1 cellular context compared by ENCODE assay signal in the genomic region with DNA sequence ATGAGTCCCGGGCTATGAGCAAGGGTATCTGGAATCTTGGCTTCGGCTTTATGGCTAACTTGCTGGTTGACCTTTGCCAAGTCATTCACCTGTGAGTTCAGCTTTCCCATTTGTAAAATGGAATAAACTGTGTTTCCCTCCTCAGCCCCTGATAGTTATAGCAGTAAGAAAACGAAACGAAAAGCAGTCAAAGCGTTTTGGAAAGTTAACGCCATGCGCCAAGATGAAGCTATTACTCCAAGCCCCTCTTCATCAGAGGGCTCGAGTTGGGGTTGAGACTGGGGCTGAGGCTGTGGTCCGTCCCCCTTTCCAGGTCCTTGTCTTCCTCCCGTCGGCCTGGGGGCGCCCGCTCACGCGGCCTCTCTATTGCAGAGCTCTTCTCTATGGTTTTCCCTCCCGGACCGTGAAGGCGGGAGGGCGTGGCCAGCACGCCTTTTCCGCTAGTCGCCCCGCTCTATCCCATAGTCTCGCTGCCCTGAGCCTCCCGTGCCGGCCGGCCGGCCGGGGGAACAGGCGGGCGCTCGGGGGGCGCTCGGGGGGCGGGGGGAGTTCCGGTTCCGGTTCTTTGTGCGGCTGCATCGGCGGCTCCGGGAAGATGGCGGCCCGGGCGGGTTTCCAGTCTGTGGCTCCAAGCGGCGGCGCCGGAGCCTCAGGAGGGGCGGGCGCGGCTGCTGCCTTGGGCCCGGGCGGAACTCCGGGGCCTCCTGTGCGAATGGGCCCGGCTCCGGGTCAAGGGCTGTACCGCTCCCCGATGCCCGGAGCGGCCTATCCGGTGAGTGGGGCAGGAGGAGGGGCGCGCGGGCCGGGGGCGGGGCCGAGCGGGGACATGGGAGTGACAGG.
TF ChIP-seq lines count a peak whose summit lies in the region.

A gene (plus strand): TSS at position 568 of the 840 bp plus-strand sequence. CDS start 28 bp downstream, at position 596.

TF ChIP-seq in K562, 482 proteins besides CTCF, POLR2A, EP300 and RAD21 (continued from another document and continues in another):
- TF ChIP-seq RBFOX2 (IDR thresholded peaks at IDR 0.05; ENCODE audit: low read depth, low read length) (peak; percentile 79), TEAD2 (tag; IDR thresholded peaks at IDR 0.05) (no peak), GABPB2 (CRISPR knock-in tag; conservative IDR thresholded peaks at IDR 0.05) (no peak), NBN (IDR thresholded peaks at IDR 0.05; ENCODE audit: low read depth) (peak; percentile 81), NR2C1 (IDR thresholded peaks at IDR 0.05) (peak; percentile 58), NR2C1 (tag; IDR thresholded peaks at IDR 0.05) (0 out of 2 replicates have a peak, but pooled peaks have one; percentile 23), HCFC1 (IDR thresholded peaks at IDR 0.05; ENCODE audit: low read depth, low read length) (peak; percentile 79), SRF (CRISPR knock-in tag; IDR thresholded peaks at IDR 0.05) (no peak), TBP (optimal IDR thresholded peaks at IDR 0.05; ENCODE audit: low read depth, low read length) (peak; percentile 74), CAMTA2 (CRISPR knock-in tag; conservative IDR thresholded peaks at IDR 0.05) (no peak), CREM (IDR thresholded peaks at IDR 0.05; ENCODE audit: low read depth) (peak; percentile 63), NEUROD1 (IDR thresholded peaks at IDR 0.05; ENCODE audit: borderline replicate concordance, low read depth, low read length, partially characterized antibody) (peak; percentile 51), ZNF232 (CRISPR knock-in tag; IDR thresholded peaks at IDR 0.05) (no peak), NONO (IDR thresholded peaks at IDR 0.05; ENCODE audit: low read depth in 2 of 2, low read length in 1 of 2) (peak; percentile 18 to 67; a peak in 1 of 4 replicates), TAF1 (IDR thresholded peaks at IDR 0.05; ENCODE audit: control insufficient read depth, extremely low read depth, insufficient read depth, low read length, severe bottlenecking) (peak; percentile 66), TCF7 (IDR thresholded peaks at IDR 0.05; ENCODE audit: borderline replicate concordance) (no peak), CEBPG (CRISPR knock-in tag; IDR thresholded peaks at IDR 0.05) (no peak), CEBPG (tag; conservative IDR thresholded peaks at IDR 0.05 in 1 of 2, IDR thresholded peaks at IDR 0.05 in 1 of 2) (no peak), BHLHE40 (IDR thresholded peaks at IDR 0.05; ENCODE audit: low read length) (peak; percentile 57; the same call in 1 of the 2 replicates), SIX5 (IDR thresholded peaks at IDR 0.05; ENCODE audit: borderline replicate concordance in 1 of 2, insufficient read depth in 1 of 2, low read depth in 1 of 2, low read length in 2 of 2) (peak; percentile 6 to 21; a peak in 2 of 4 replicates), ZNF197 (CRISPR knock-in tag; IDR thresholded peaks at IDR 0.05; ENCODE audit: low read depth) (no peak), TAF7 (tag; IDR thresholded peaks at IDR 0.05) (peak; percentile 67; the same call in 1 of the 2 replicates)
- TF ChIP-seq, protein P1, sequence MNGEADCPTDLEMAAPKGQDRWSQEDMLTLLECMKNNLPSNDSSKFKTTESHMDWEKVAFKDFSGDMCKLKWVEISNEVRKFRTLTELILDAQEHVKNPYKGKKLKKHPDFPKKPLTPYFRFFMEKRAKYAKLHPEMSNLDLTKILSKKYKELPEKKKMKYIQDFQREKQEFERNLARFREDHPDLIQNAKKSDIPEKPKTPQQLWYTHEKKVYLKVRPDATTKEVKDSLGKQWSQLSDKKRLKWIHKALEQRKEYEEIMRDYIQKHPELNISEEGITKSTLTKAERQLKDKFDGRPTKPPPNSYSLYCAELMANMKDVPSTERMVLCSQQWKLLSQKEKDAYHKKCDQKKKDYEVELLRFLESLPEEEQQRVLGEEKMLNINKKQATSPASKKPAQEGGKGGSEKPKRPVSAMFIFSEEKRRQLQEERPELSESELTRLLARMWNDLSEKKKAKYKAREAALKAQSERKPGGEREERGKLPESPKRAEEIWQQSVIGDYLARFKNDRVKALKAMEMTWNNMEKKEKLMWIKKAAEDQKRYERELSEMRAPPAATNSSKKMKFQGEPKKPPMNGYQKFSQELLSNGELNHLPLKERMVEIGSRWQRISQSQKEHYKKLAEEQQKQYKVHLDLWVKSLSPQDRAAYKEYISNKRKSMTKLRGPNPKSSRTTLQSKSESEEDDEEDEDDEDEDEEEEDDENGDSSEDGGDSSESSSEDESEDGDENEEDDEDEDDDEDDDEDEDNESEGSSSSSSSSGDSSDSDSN (IDR thresholded peaks at IDR 0.05; ENCODE audit: borderline replicate concordance in 1 of 2, low read depth in 2 of 2, low read length in 2 of 2), result peak; percentile 18 to 28; a peak in 1 of 4 replicates
- TF ChIP-seq, protein P2, sequence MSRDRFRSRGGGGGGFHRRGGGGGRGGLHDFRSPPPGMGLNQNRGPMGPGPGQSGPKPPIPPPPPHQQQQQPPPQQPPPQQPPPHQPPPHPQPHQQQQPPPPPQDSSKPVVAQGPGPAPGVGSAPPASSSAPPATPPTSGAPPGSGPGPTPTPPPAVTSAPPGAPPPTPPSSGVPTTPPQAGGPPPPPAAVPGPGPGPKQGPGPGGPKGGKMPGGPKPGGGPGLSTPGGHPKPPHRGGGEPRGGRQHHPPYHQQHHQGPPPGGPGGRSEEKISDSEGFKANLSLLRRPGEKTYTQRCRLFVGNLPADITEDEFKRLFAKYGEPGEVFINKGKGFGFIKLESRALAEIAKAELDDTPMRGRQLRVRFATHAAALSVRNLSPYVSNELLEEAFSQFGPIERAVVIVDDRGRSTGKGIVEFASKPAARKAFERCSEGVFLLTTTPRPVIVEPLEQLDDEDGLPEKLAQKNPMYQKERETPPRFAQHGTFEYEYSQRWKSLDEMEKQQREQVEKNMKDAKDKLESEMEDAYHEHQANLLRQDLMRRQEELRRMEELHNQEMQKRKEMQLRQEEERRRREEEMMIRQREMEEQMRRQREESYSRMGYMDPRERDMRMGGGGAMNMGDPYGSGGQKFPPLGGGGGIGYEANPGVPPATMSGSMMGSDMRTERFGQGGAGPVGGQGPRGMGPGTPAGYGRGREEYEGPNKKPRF (IDR thresholded peaks at IDR 0.05; ENCODE audit: low read depth, low read length), result no peak
- TF ChIP-seq, protein P3, sequence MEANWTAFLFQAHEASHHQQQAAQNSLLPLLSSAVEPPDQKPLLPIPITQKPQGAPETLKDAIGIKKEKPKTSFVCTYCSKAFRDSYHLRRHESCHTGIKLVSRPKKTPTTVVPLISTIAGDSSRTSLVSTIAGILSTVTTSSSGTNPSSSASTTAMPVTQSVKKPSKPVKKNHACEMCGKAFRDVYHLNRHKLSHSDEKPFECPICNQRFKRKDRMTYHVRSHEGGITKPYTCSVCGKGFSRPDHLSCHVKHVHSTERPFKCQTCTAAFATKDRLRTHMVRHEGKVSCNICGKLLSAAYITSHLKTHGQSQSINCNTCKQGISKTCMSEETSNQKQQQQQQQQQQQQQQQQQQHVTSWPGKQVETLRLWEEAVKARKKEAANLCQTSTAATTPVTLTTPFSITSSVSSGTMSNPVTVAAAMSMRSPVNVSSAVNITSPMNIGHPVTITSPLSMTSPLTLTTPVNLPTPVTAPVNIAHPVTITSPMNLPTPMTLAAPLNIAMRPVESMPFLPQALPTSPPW (CRISPR knock-in tag; IDR thresholded peaks at IDR 0.05), result peak; percentile 92
- TF ChIP-seq, protein P4, sequence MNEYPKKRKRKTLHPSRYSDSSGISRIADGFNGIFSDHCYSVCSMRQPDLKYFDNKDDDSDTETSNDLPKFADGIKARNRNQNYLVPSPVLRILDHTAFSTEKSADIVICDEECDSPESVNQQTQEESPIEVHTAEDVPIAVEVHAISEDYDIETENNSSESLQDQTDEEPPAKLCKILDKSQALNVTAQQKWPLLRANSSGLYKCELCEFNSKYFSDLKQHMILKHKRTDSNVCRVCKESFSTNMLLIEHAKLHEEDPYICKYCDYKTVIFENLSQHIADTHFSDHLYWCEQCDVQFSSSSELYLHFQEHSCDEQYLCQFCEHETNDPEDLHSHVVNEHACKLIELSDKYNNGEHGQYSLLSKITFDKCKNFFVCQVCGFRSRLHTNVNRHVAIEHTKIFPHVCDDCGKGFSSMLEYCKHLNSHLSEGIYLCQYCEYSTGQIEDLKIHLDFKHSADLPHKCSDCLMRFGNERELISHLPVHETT (CRISPR knock-in tag; conservative IDR thresholded peaks at IDR 0.05 in 1 of 2, IDR thresholded peaks at IDR 0.05 in 1 of 2), result peak in 1 of 2 experiments; percentile 98; a peak in 2 of 4 replicates
- TF ChIP-seq, protein P5, sequence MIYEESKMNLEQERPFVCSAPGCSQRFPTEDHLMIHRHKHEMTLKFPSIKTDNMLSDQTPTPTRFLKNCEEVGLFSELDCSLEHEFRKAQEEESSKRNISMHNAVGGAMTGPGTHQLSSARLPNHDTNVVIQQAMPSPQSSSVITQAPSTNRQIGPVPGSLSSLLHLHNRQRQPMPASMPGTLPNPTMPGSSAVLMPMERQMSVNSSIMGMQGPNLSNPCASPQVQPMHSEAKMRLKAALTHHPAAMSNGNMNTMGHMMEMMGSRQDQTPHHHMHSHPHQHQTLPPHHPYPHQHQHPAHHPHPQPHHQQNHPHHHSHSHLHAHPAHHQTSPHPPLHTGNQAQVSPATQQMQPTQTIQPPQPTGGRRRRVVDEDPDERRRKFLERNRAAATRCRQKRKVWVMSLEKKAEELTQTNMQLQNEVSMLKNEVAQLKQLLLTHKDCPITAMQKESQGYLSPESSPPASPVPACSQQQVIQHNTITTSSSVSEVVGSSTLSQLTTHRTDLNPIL (CRISPR knock-in tag; IDR thresholded peaks at IDR 0.05), result no peak
- TF ChIP-seq, protein P6, sequence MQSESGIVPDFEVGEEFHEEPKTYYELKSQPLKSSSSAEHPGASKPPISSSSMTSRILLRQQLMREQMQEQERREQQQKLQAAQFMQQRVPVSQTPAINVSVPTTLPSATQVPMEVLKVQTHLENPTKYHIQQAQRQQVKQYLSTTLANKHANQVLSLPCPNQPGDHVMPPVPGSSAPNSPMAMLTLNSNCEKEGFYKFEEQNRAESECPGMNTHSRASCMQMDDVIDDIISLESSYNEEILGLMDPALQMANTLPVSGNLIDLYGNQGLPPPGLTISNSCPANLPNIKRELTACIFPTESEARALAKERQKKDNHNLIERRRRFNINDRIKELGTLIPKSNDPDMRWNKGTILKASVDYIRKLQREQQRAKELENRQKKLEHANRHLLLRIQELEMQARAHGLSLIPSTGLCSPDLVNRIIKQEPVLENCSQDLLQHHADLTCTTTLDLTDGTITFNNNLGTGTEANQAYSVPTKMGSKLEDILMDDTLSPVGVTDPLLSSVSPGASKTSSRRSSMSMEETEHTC (IDR thresholded peaks at IDR 0.05), result no peak
- TF ChIP-seq, protein P7, sequence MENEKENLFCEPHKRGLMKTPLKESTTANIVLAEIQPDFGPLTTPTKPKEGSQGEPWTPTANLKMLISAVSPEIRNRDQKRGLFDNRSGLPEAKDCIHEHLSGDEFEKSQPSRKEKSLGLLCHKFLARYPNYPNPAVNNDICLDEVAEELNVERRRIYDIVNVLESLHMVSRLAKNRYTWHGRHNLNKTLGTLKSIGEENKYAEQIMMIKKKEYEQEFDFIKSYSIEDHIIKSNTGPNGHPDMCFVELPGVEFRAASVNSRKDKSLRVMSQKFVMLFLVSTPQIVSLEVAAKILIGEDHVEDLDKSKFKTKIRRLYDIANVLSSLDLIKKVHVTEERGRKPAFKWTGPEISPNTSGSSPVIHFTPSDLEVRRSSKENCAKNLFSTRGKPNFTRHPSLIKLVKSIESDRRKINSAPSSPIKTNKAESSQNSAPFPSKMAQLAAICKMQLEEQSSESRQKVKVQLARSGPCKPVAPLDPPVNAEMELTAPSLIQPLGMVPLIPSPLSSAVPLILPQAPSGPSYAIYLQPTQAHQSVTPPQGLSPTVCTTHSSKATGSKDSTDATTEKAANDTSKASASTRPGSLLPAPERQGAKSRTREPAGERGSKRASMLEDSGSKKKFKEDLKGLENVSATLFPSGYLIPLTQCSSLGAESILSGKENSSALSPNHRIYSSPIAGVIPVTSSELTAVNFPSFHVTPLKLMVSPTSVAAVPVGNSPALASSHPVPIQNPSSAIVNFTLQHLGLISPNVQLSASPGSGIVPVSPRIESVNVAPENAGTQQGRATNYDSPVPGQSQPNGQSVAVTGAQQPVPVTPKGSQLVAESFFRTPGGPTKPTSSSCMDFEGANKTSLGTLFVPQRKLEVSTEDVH (IDR thresholded peaks at IDR 0.05; ENCODE audit: low read depth, partially characterized antibody), result no peak
- TF ChIP-seq, protein P8, sequence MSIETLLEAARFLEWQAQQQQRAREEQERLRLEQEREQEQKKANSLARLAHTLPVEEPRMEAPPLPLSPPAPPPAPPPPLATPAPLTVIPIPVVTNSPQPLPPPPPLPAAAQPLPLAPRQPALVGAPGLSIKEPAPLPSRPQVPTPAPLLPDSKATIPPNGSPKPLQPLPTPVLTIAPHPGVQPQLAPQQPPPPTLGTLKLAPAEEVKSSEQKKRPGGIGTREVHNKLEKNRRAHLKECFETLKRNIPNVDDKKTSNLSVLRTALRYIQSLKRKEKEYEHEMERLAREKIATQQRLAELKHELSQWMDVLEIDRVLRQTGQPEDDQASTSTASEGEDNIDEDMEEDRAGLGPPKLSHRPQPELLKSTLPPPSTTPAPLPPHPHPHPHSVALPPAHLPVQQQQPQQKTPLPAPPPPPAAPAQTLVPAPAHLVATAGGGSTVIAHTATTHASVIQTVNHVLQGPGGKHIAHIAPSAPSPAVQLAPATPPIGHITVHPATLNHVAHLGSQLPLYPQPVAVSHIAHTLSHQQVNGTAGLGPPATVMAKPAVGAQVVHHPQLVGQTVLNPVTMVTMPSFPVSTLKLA (conservative IDR thresholded peaks at IDR 0.05), result peak; percentile 51 to 84; a peak in 3 of 4 replicates
- TF ChIP-seq, protein P9, sequence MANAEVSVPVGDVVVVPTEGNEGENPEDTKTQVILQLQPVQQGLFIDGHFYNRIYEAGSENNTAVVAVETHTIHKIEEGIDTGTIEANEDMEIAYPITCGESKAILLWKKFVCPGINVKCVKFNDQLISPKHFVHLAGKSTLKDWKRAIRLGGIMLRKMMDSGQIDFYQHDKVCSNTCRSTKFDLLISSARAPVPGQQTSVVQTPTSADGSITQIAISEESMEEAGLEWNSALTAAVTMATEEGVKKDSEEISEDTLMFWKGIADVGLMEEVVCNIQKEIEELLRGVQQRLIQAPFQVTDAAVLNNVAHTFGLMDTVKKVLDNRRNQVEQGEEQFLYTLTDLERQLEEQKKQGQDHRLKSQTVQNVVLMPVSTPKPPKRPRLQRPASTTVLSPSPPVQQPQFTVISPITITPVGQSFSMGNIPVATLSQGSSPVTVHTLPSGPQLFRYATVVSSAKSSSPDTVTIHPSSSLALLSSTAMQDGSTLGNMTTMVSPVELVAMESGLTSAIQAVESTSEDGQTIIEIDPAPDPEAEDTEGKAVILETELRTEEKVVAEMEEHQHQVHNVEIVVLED (CRISPR knock-in tag; IDR thresholded peaks at IDR 0.05), result no peak
